Comparison of ENCODE assay signal across 8 cellular contexts in genomic region chr3:30347679-30348216, GRCh38.
DNase-seq lines count a peak whose midpoint lies in the region; ATAC-seq lines count a peak whose summit lies in the region.

No MANE protein-coding gene starts in this region.

- peak overlapping the region; percentile 57 for H3K27ac Mint-ChIP-seq in activated T-helper 2 cell treated with anti-CD3 and anti-CD28 coated beads, Interferon-gamma antibody, Interleukin-2, Interleukin-4, amounts not matched to agents 10 μg/mL and 5 μg/mL and 100 μg/mL, durations not matched to agents 14 hours and 24 hours and 36 hours

- peaks cover 73% of the 10 kb centered on the region for H3K4me1 Mint-ChIP-seq in activated T-helper 2 cell treated with anti-CD3 and anti-CD28 coated beads, Interferon-gamma antibody, Interleukin-2, Interleukin-4, amounts not matched to agents 10 μg/mL and 5 μg/mL and 100 μg/mL, durations not matched to agents 14 hours and 24 hours and 36 hours (ENCODE audit: low read depth)

- peak overlapping the region; percentile 24 for H3K4me3 Mint-ChIP-seq in activated T-helper 2 cell treated with anti-CD3 and anti-CD28 coated beads, Interferon-gamma antibody, Interleukin-2, Interleukin-4, amounts not matched to agents 10 μg/mL and 5 μg/mL and 100 μg/mL, durations not matched to agents 14 hours and 24 hours and 36 hours (ENCODE audit: low read depth)

- H3K27me3 Mint-ChIP-seq in activated T-helper 2 cell treated with anti-CD3 and anti-CD28 coated beads, Interferon-gamma antibody, Interleukin-2, Interleukin-4, amounts not matched to agents 10 μg/mL and 5 μg/mL and 100 μg/mL, durations not matched to agents 14 hours and 24 hours and 36 hours (ENCODE audit: low read depth), result peaks cover 7% of the 10 kb centered on the region

- intact Hi-C loops in activated T-helper 2 cell treated with anti-CD3 and anti-CD28 coated beads, Interferon-gamma antibody, Interleukin-2, Interleukin-4, amounts not matched to agents 10 μg/mL and 5 μg/mL and 100 μg/mL, durations not matched to agents 14 hours and 24 hours and 36 hours (cut with micrococcal nuclease), result loop anchor here (1.0 to 10.0 kb wide), 12 partner anchors 8 to 757 kb away; partner anchors contain the start of gene TGFBR2

- ATAC-seq in HG03442 (IDR thresholded peaks at IDR 0.05; ENCODE audit: unreplicated experiment), result peak; percentile 96
- ATAC-seq in HG03571 (IDR thresholded peaks at IDR 0.05; ENCODE audit: unreplicated experiment), result no peak
- no peak for ATAC-seq in GM18867 (IDR thresholded peaks at IDR 0.05; ENCODE audit: unreplicated experiment)

- peaks cover 20% of the 10 kb centered on the region for H3K36me3 Mint-ChIP-seq in activated T-helper 2 cell treated with anti-CD3 and anti-CD28 coated beads, Interferon-gamma antibody, Interleukin-2, Interleukin-4, amounts not matched to agents 10 μg/mL and 5 μg/mL and 100 μg/mL, durations not matched to agents 14 hours and 24 hours and 36 hours (ENCODE audit: low read depth)

- no peaks in the 10 kb centered on the region for H3K9me3 Mint-ChIP-seq in activated T-helper 2 cell treated with anti-CD3 and anti-CD28 coated beads, Interferon-gamma antibody, Interleukin-2, Interleukin-4, amounts not matched to agents 10 μg/mL and 5 μg/mL and 100 μg/mL, durations not matched to agents 14 hours and 24 hours and 36 hours

- DNase-seq in activated effector memory CD4-positive, alpha-beta T cell treated with anti-CD3 and anti-CD28 coated beads, Interleukin-2, amount 50 U/mL, for 16 hours, result peak; percentile 65
- no peak for DNase-seq in activated effector memory CD4-positive, alpha-beta T cell treated with Interleukin-2 at 50 U/mL for 16 hours
- DNase-seq in activated T-helper 2 cell treated with anti-CD3 and anti-CD28 coated beads, Interferon-gamma antibody, Interleukin-2, Interleukin-4, amounts not matched to agents 10 μg/mL and 5 μg/mL and 100 μg/mL, durations not matched to agents 14 hours and 24 hours and 36 hours (ENCODE audit: low spot score), result peak; percentile 40
- peak; percentile 83 for DNase-seq in non-pigmented ciliary epithelial cell (ENCODE audit: low read depth)
- DNase-seq in NCI-H774 (lab: John Stamatoyannopoulos, UW), result no peak

Comparison
In these comparisons a context has a peak if more than half of its experiments do, and no peak if none do; other contexts are left out.
1. DNase-seq: peak in activated effector memory CD4-positive, alpha-beta T cell treated with anti-CD3 and anti-CD28 coated beads, Interleukin-2, amount 50 U/mL, for 16 hours (single experiment), activated T-helper 2 cell treated with anti-CD3 and anti-CD28 coated beads, Interferon-gamma antibody, Interleukin-2, Interleukin-4, amounts not matched to agents 10 μg/mL and 5 μg/mL and 100 μg/mL, durations not matched to agents 14 hours and 24 hours and 36 hours (single experiment) and non-pigmented ciliary epithelial cell (single experiment); none in activated effector memory CD4-positive, alpha-beta T cell treated with Interleukin-2 at 50 U/mL for 16 hours (single experiment) and NCI-H774 (single experiment).